ENCODE assay signal across 12 cellular contexts in the genomic region with DNA sequence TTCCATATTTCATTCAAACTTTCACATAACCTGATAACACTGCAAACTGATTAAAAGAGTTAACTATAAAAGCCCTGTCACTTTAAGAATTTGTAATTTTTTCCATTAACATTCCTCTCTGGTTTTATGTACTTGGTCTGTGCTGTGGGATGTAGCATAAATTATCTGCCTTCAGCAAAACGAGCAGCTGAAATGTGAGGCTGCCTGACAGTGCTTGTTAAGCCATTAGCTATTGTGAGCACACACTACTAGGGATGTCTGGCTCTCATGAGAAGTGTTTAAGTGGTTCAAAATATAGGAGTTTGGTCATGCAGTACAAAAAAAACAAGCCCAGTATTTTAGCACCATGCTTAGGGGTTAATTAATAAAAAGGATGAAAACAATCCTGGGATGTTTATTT.
DNase-seq lines count a peak whose midpoint lies in the region; ATAC-seq and TF ChIP-seq lines count a peak whose summit lies in the region.
"Had no signal": no experiment of that assay in that cellular context is flagged by ENCODE, and none has a peak within 500 bp of the region (broad histone marks: within the 10 kb centered on the region; RNA-seq: fewer than 3 reads in every experiment).

No MANE protein-coding gene starts in this region.

- peaks cover 20% of the 10 kb centered on the region for H3K4me1 ChIP-seq in psoas muscle

- DNase-seq in NCI-H82 (lab: John Stamatoyannopoulos, UW) (peak; percentile 21), NCI-H82 treated with DMSO at 0.1 percent for 48 hours (lab: John Stamatoyannopoulos, UW; ENCODE audit: unreplicated experiment) (no peak), NCI-H1092 treated with DMSO at 0.1 percent for 48 hours (lab: John Stamatoyannopoulos, UW) (peak; percentile 94), psoas muscle (no peak)
- DNase-seq: activated CD8-positive, alpha-beta T cell treated with anti-CD3 and anti-CD28 coated beads for 36 hours; NCI-H446 treated with DMSO at 0.1 percent for 48 hours; stimulated activated CD4-positive, alpha-beta T cell treated with anti-CD3 and anti-CD28 coated beads, Interleukin-2, amount 100 ng/mL, for 24 hours had no signal

- TF ChIP-seq CTCF in VCaP (conservative IDR thresholded peaks at IDR 0.05) (no peak), psoas muscle (IDR thresholded peaks at IDR 0.05) (no peak)

- 11 to 19% (median 12%) methylated on average over 1 of the region's 1 CpG for whole genome bisulfite sequencing in psoas muscle, 3 donors

- H3K36me3 ChIP-seq in psoas muscle (ENCODE audit: insufficient read depth in 1 of 2, low read depth in 1 of 2) = no peaks in the 10 kb centered on the region

- intact Hi-C loops in psoas muscle (cut with DNase I) = loop anchor here in 1 of 2 donors (5.0 kb wide), 2 partner anchors 34 to 166 kb away; no protein-coding TSS in a partner anchor

- no peak overlapping the region for H3K4me3 ChIP-seq in psoas muscle
- H3K4me3 ChIP-seq: SK-N-MC had no signal

- ATAC-seq in psoas muscle (peak in 1 of 4 donors; percentile 36), GM21390 (IDR thresholded peaks at IDR 0.05; ENCODE audit: unreplicated experiment) (no peak), GM21576 (IDR thresholded peaks at IDR 0.05; ENCODE audit: unreplicated experiment) (no peak), HG02884 (IDR thresholded peaks at IDR 0.05; ENCODE audit: unreplicated experiment) (no peak)

- H3K27me3 ChIP-seq in psoas muscle (ENCODE audit: insufficient read depth in 3 of 3, low read length in 2 of 3) = no peaks in the 10 kb centered on the region

- no peaks in the 10 kb centered on the region for H3K9me3 ChIP-seq in psoas muscle

- H3K27ac ChIP-seq in VCaP (peak overlapping the region; percentile 81), psoas muscle (peak overlapping the region; percentile 69)
- H3K27ac ChIP-seq: SK-N-MC had no signal

Comparison
In these comparisons a context has a peak if more than half of its experiments do, and no peak if none do; other contexts are left out.
1. DNase-seq: peak in NCI-H82 (single experiment) and NCI-H1092 treated with DMSO at 0.1 percent for 48 hours (single experiment); none in NCI-H82 treated with DMSO at 0.1 percent for 48 hours (single experiment) and psoas muscle (0 of 2).